ENCODE assay signal across 11 cellular contexts in genomic region chr17:19546289-19547065, GRCh38. TPM values are rescaled to one million over a fixed set of nuclear protein-coding genes. Genes with fewer than 3 reads are reported as not detected.
A peak's percentile ranks its signal among the peaks of the same experiment; 100 is the strongest.
DNase-seq lines count a peak whose midpoint lies in the region; ATAC-seq and TF ChIP-seq lines count a peak whose summit lies in the region.
"Had no signal": no experiment of that assay in that cellular context is flagged by ENCODE, and none has a peak within 500 bp of the region (broad histone marks: within the 10 kb centered on the region; RNA-seq: fewer than 3 reads in every experiment).

No MANE protein-coding gene starts in this region.

- CTCF ChIA-PET in OCI-LY7 (lab: Charles Lee; ENCODE audit: unreplicated experiment): no interaction called here

- H3K4me2 ChIP-seq in GM23248 (ENCODE audit: unreplicated experiment) (no peak overlapping the region), OCI-LY7 (ENCODE audit: low read length) (no peak overlapping the region)

- POLR2A ChIA-PET in OCI-LY7 (lab: Charles Lee): interaction anchor here (1.0 kb wide), 1 partner anchor 20 kb away, joined by 3 read pairs; no protein-coding TSS in a partner anchor

- BruUV-seq in OCI-LY7 (replicated peaks; lab: Mats Ljungman, UMichigan): no TSS peak

- H3F3A ChIP-seq in GM23248 (ENCODE audit: insufficient read depth): no peaks in the 10 kb centered on the region

- no peak overlapping the region for H3K9ac ChIP-seq in GM23248

- H3K79me2 ChIP-seq in GM23248 (ENCODE audit: insufficient read depth): no peaks in the 10 kb centered on the region
- no peaks in the 10 kb centered on the region for H3K79me2 ChIP-seq in OCI-LY7 (ENCODE audit: insufficient read depth, low read depth, low read length)

- H3K4me1 ChIP-seq in GM23248 (ENCODE audit: insufficient read depth) (no peaks in the 10 kb centered on the region), OCI-LY7 (ENCODE audit: insufficient read depth, low read length, poor library complexity, severe bottlenecking) (no peaks in the 10 kb centered on the region), cardiac muscle cell (ENCODE audit: low read depth) (peaks cover 16% of the 10 kb centered on the region), breast epithelium (no peaks in the 10 kb centered on the region)

- H3K4me3 ChIP-seq in GM23248 (no peak overlapping the region), OCI-LY7 (ENCODE audit: low read depth, low read length, poor library complexity, severe bottlenecking) (no peak overlapping the region), cardiac muscle cell (no peak overlapping the region), retinal pigment epithelial cell (ENCODE audit: low read length) (no peak overlapping the region), breast epithelium (no peak overlapping the region)

- in situ Hi-C loops in GM23248 (cut with MboI): no loop called here

- WGBS in GM23248 (ENCODE audit: low coverage in 1 of 2, low lambda C conversion rate in 2 of 2, missing lambda C conversion rate in 2 of 2), 2 experiments: 31 to 38% methylated on average over 6 of the region's 6 CpGs

- H4K20me1 ChIP-seq in GM23248 (ENCODE audit: insufficient read depth) (no peaks in the 10 kb centered on the region), OCI-LY7 (ENCODE audit: insufficient read depth, low read length) (no peaks in the 10 kb centered on the region)

- ATAC-seq in GM19023 (IDR thresholded peaks at IDR 0.05; ENCODE audit: unreplicated experiment): no peak

- DNase-seq in GM23248 (peak; percentile 10), OCI-LY7 (ENCODE audit: low spot score) (peak; percentile 38), cardiac muscle cell (ENCODE audit: low read depth in 1 of 2, low spot score in 1 of 2) (peak in 1 of 2 donors; percentile 19), retinal pigment epithelial cell (ENCODE audit: low read depth) (no peak), NCI-H146 treated with DMSO at 0.1 percent for 48 hours (lab: John Stamatoyannopoulos, UW; ENCODE audit: unreplicated experiment) (no peak), kidney tubule cell (ENCODE audit: low spot score) (no peak), breast epithelium (ENCODE audit: low spot score in 2 of 2) (no peak)
- DNase-seq: activated T-cell treated with anti-CD3 and anti-CD28 coated beads, Interleukin-2, amount 50 U/mL, for 24 hours had no signal

- intact Hi-C loops in OCI-LY7 (cut with micrococcal nuclease; ENCODE audit: unreplicated experiment): no loop called here
- intact Hi-C loops in breast epithelium (cut with DNase I; ENCODE audit: low total_unique reads): no loop called here

- no peaks in the 10 kb centered on the region for H3K9me3 ChIP-seq in GM23248 (ENCODE audit: low read depth)
- no peaks in the 10 kb centered on the region for H3K9me3 ChIP-seq in OCI-LY7 (ENCODE audit: low read length)
- no peaks in the 10 kb centered on the region for H3K9me3 ChIP-seq in cardiac muscle cell (ENCODE audit: low read depth)
- H3K9me3 ChIP-seq in breast epithelium: no peaks in the 10 kb centered on the region

- no peaks in the 10 kb centered on the region for H3K9me2 ChIP-seq in GM23248 (ENCODE audit: insufficient read depth)
- H3K9me2 ChIP-seq in OCI-LY7 (ENCODE audit: insufficient read depth, low read length): no peaks in the 10 kb centered on the region

- H3K36me3 ChIP-seq in GM23248 (ENCODE audit: low read depth) (no peaks in the 10 kb centered on the region), OCI-LY7 (ENCODE audit: insufficient read depth, low read length) (no peaks in the 10 kb centered on the region), cardiac muscle cell (no peaks in the 10 kb centered on the region), breast epithelium (no peaks in the 10 kb centered on the region)

- no peaks in the 10 kb centered on the region for H3K27me3 ChIP-seq in GM23248 (replicated peaks; ENCODE audit: insufficient read depth)
- H3K27me3 ChIP-seq in cardiac muscle cell: no peaks in the 10 kb centered on the region
- H3K27me3 ChIP-seq in breast epithelium: no peaks in the 10 kb centered on the region

- TF ChIP-seq CTCF in OCI-LY7 (conservative IDR thresholded peaks at IDR 0.05; ENCODE audit: low read length) (peak; percentile 66), cardiac muscle cell (IDR thresholded peaks at IDR 0.05; ENCODE audit: low read depth, low read length) (no peak), retinal pigment epithelial cell (conservative IDR thresholded peaks at IDR 0.05; ENCODE audit: low read depth, low read length) (peak; percentile 44), breast epithelium (IDR thresholded peaks at IDR 0.05) (no peak)

- H2AFZ ChIP-seq in GM23248 (no peak overlapping the region), OCI-LY7 (ENCODE audit: low read length) (no peak overlapping the region)

- no peak overlapping the region for H3K27ac ChIP-seq in GM23248
- H3K27ac ChIP-seq in OCI-LY7 (ENCODE audit: low read depth, low read length, poor library complexity, severe bottlenecking): no peak overlapping the region
- peak overlapping the region; percentile 13 for H3K27ac ChIP-seq in cardiac muscle cell
- H3K27ac ChIP-seq in breast epithelium: no peak overlapping the region
- H3K27ac ChIP-seq: RWPE1 had no signal

- no peak for TF ChIP-seq POLR2A in breast epithelium (IDR thresholded peaks at IDR 0.05)

RNA-seq across cellular contexts. Expression of gene SLC47A1, which starts 12.8 kb away (rescaled TPM):
- 1.9 and 7.0 TPM in 2 replicates for total RNA-seq in GM23248 (2014; rRNA removed; shearing (Covaris generic))
- polyA plus RNA-seq in GM23248 (2016; fragmentation: Nextera tagmentation; extraction: Ambion mirVana) (0.76 and 1.1 TPM in 2 replicates), cardiac muscle cell (15.5 and 19.7 TPM in 2 replicates)
- total RNA-seq in OCI-LY7 (2014; rRNA removed; shearing (Covaris generic)): not detected in 2 replicates
- total RNA-seq in OCI-LY7 (2022) (not detected in 2 replicates), cardiac muscle cell (16.0 and 48.6 TPM in 2 replicates), breast epithelium (10 to 100 TPM in 1 of 3 donors, 1 to 10 TPM in 2; 3.8 to 22.1 (median 8.8) TPM)
- total RNA-seq: HT1080 had no signal

Comparison
In these comparisons a context has a peak if more than half of its experiments do, and no peak if none do; other contexts are left out.
1. DNase-seq: peak in GM23248 (single experiment) and OCI-LY7 (single experiment); none in retinal pigment epithelial cell (single experiment), NCI-H146 treated with DMSO at 0.1 percent for 48 hours (single experiment), kidney tubule cell (single experiment) and breast epithelium (0 of 2).
2. CTCF ChIP-seq: peak in OCI-LY7 (single experiment) and retinal pigment epithelial cell (single experiment); none in cardiac muscle cell (single experiment) and breast epithelium (0 of 3).